8 cellular contexts compared by ENCODE assay signal in genomic region chrX:54494970-54495813, GRCh38.
A peak's percentile ranks its signal among the peaks of the same experiment; 100 is the strongest.
DNase-seq lines count a peak whose midpoint lies in the region; ATAC-seq lines count a peak whose summit lies in the region.

No MANE protein-coding gene starts in this region.

- ATAC-seq in HG02938 (IDR thresholded peaks at IDR 0.05; ENCODE audit: unreplicated experiment), result no peak
- ATAC-seq in GM21390 (IDR thresholded peaks at IDR 0.05; ENCODE audit: unreplicated experiment), result no peak
- no peak for ATAC-seq in HG03354 (IDR thresholded peaks at IDR 0.05; ENCODE audit: poor library complexity, severe bottlenecking, unreplicated experiment)

- peak overlapping the region; percentile 15 to 59 for H3K9ac ChIP-seq in mucosa of rectum (ENCODE audit: low read depth in 1 of 2, low read length in 2 of 2)

- no peaks in the 10 kb centered on the region for H3K27me3 ChIP-seq in effector memory CD4-positive, alpha-beta T cell (replicated peaks; ENCODE audit: control insufficient read depth, insufficient read depth, low read length, poor library complexity, severe bottlenecking)
- H3K27me3 ChIP-seq in mucosa of rectum (ENCODE audit: control insufficient read depth in 2 of 2, insufficient read depth in 2 of 2, low read length in 2 of 2), result peaks cover 0 to 6% of the 10 kb centered on the region in 2 donors

- H3K27ac ChIP-seq in effector memory CD4-positive, alpha-beta T cell (ENCODE audit: insufficient read depth, low read length, poor library complexity, severe bottlenecking), result no peak overlapping the region
- H3K27ac ChIP-seq in mucosa of rectum (ENCODE audit: low read depth in 2 of 2, low read length in 2 of 2), result no peak overlapping the region

- DNase-seq in EH (ENCODE audit: low read depth) (peak; percentile 42), NCI-H69 (lab: John Stamatoyannopoulos, UW) (peak; percentile 49)
- no peak for DNase-seq in effector memory CD4-positive, alpha-beta T cell
- DNase-seq in activated CD4-positive, alpha-beta T cell treated with anti-CD3 and anti-CD28 coated beads for 4 hours, result no peak

- H3K4me3 ChIP-seq in effector memory CD4-positive, alpha-beta T cell (ENCODE audit: insufficient read depth, low read depth, low read length, poor library complexity, severe bottlenecking), result peak overlapping the region; percentile 52
- peak overlapping the region; percentile 56 to 62 for H3K4me3 ChIP-seq in mucosa of rectum (ENCODE audit: low read length in 2 of 2)

- H3K36me3 ChIP-seq in effector memory CD4-positive, alpha-beta T cell (ENCODE audit: control insufficient read depth, insufficient read depth, low read length), result no peaks in the 10 kb centered on the region
- no peaks in the 10 kb centered on the region for H3K36me3 ChIP-seq in mucosa of rectum (ENCODE audit: control insufficient read depth in 2 of 2, insufficient read depth in 2 of 2, low read length in 2 of 2)

- no peaks in the 10 kb centered on the region for H3K9me3 ChIP-seq in effector memory CD4-positive, alpha-beta T cell (ENCODE audit: control insufficient read depth, low read length)
- no peaks in the 10 kb centered on the region for H3K9me3 ChIP-seq in mucosa of rectum (ENCODE audit: control insufficient read depth in 2 of 2, low read length in 2 of 2)

- peaks cover 3% of the 10 kb centered on the region for H3K4me1 ChIP-seq in effector memory CD4-positive, alpha-beta T cell (ENCODE audit: control insufficient read depth, insufficient read depth, low read length, poor library complexity, severe bottlenecking)
- H3K4me1 ChIP-seq in mucosa of rectum (ENCODE audit: control insufficient read depth in 2 of 2, insufficient read depth in 2 of 2, low read length in 2 of 2), result no peaks in the 10 kb centered on the region

Comparison
In these comparisons a context has a peak if more than half of its experiments do, and no peak if none do; other contexts are left out.
1. DNase-seq: peak in EH (single experiment) and NCI-H69 (single experiment); none in effector memory CD4-positive, alpha-beta T cell (0 of 3) and activated CD4-positive, alpha-beta T cell treated with anti-CD3 and anti-CD28 coated beads for 4 hours (0 of 2).